In the genomic region with DNA sequence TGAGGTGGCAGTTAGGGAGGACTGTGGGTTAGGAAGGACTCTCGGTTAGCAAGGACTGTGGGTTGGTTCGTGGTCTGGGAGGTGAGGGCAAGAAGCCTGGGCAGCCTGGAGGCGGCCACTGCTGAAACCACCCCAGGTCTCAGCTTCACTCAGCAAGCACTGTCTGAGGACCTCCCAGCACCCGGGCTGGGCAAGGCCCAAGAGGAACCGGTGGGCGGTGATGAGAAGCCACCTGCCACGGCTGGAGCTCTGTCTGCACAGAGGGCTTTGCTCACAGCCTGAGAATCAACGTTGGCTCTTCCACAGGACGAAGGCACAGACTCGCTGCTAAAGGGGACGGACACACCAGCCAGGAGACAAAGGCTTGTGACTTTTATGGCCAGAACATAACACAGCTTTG, we compare ENCODE assay signal across 20 cellular contexts.
A peak's percentile ranks its signal among the peaks of the same experiment; 100 is the strongest.
DNase-seq lines count a peak whose midpoint lies in the region; ATAC-seq and TF ChIP-seq lines count a peak whose summit lies in the region.
"Had no signal": no experiment of that assay in that cellular context is flagged by ENCODE, and none has a peak within 500 bp of the region (broad histone marks: within the 10 kb centered on the region; RNA-seq: fewer than 3 reads in every experiment).

No MANE protein-coding gene starts in this region.

- H3K36me3 ChIP-seq in aorta (ENCODE audit: control insufficient read depth in 1 of 2, insufficient read depth in 2 of 2, low read length in 1 of 2) = no peaks in the 10 kb centered on the region
- H3K36me3 ChIP-seq: BLaER1 had no signal

- CTCF ChIA-PET in activated CD4-positive, alpha-beta T cell treated with anti-CD3 and anti-CD28 coated beads for 36 hours (lab: Charles Lee) = interaction anchor here (0.6 kb wide), 1 partner anchor 1670 kb away, joined by 3 read pairs; no protein-coding TSS in a partner anchor

- POLR2A ChIA-PET in activated CD4-positive, alpha-beta T cell treated with anti-CD3 and anti-CD28 coated beads for 36 hours (lab: Charles Lee) = no interaction called here

- no peaks in the 10 kb centered on the region for H3K9me3 ChIP-seq in aorta (ENCODE audit: control insufficient read depth, low read length)

- WGBS in aorta, 2 donors = 91% methylated on average over 11 of the region's 11 CpGs

- no peaks in the 10 kb centered on the region for H3K36me3 Mint-ChIP-seq in activated CD4-positive, alpha-beta T cell treated with anti-CD3 and anti-CD28 coated beads for 36 hours (ENCODE audit: low read depth)
- no peaks in the 10 kb centered on the region for H3K36me3 Mint-ChIP-seq in activated CD4-positive, alpha-beta T cell treated with anti-CD3 and anti-CD28 coated beads, Interleukin-2, amount 10 ng/mL, durations not matched to agents 24 days and 14 days (ENCODE audit: low read depth)
- no peaks in the 10 kb centered on the region for H3K36me3 Mint-ChIP-seq in natural killer cell treated with Interleukin-12 subunit alpha and Interleukin-12 subunit beta and Interleukin-15 and Interleukin-18, amount 100 ng/mL, for 72 hours
- H3K36me3 Mint-ChIP-seq in natural killer cell = no peaks in the 10 kb centered on the region
- peaks cover 6% of the 10 kb centered on the region for H3K36me3 Mint-ChIP-seq in nephron progenitor cell (ENCODE audit: low read depth)
- H3K36me3 Mint-ChIP-seq: CD4-positive, CD25-positive, alpha-beta regulatory T cell; CD8-positive, alpha-beta T cell had no signal

- no peaks in the 10 kb centered on the region for H3K9me3 Mint-ChIP-seq in activated CD4-positive, alpha-beta T cell treated with anti-CD3 and anti-CD28 coated beads for 36 hours (ENCODE audit: low read depth)
- no peaks in the 10 kb centered on the region for H3K9me3 Mint-ChIP-seq in activated CD4-positive, alpha-beta T cell treated with anti-CD3 and anti-CD28 coated beads, Interleukin-2, amount 10 ng/mL, durations not matched to agents 24 days and 14 days
- no peaks in the 10 kb centered on the region for H3K9me3 Mint-ChIP-seq in natural killer cell treated with Interleukin-12 subunit alpha and Interleukin-12 subunit beta and Interleukin-15 and Interleukin-18, amount 100 ng/mL, for 72 hours
- H3K9me3 Mint-ChIP-seq in natural killer cell (no peaks in the 10 kb centered on the region), nephron progenitor cell (peaks cover 9% of the 10 kb centered on the region)
- H3K9me3 Mint-ChIP-seq: CD8-positive, alpha-beta T cell had no signal

- H3K4me1 Mint-ChIP-seq in activated CD4-positive, alpha-beta T cell treated with anti-CD3 and anti-CD28 coated beads for 36 hours = no peaks in the 10 kb centered on the region
- H3K4me1 Mint-ChIP-seq in activated CD4-positive, alpha-beta T cell treated with anti-CD3 and anti-CD28 coated beads, Interleukin-2, amount 10 ng/mL, durations not matched to agents 24 days and 14 days = no peaks in the 10 kb centered on the region
- no peaks in the 10 kb centered on the region for H3K4me1 Mint-ChIP-seq in natural killer cell treated with Interleukin-12 subunit alpha and Interleukin-12 subunit beta and Interleukin-15 and Interleukin-18, amount 100 ng/mL, for 72 hours (ENCODE audit: low read depth in 2 of 2)
- no peaks in the 10 kb centered on the region for H3K4me1 Mint-ChIP-seq in natural killer cell
- H3K4me1 Mint-ChIP-seq in nephron progenitor cell = peaks cover 37% of the 10 kb centered on the region
- H3K4me1 Mint-ChIP-seq: B cell; CD4-positive, CD25-positive, alpha-beta regulatory T cell had no signal

- TF ChIP-seq CTCF in natural killer cell (IDR thresholded peaks at IDR 0.05) (no peak), nephron progenitor cell (IDR thresholded peaks at IDR 0.05) (no peak), GM10266 (IDR thresholded peaks at IDR 0.05; ENCODE audit: control insufficient read depth, insufficient read depth, low read depth, missing control alignments) (no peak)

- no peak for DNase-seq in activated CD4-positive, alpha-beta T cell treated with anti-CD3 and anti-CD28 coated beads for 36 hours
- DNase-seq in activated CD4-positive, alpha-beta T cell treated with anti-CD3 and anti-CD28 coated beads, Interleukin-2, amount 10 ng/mL, durations not matched to agents 24 days and 14 days = no peak
- no peak for DNase-seq in natural killer cell treated with Interleukin-12 subunit alpha and Interleukin-12 subunit beta and Interleukin-15 and Interleukin-18, amount 100 ng/mL, for 72 hours (ENCODE audit: low spot score)
- DNase-seq in natural killer cell (no peak), nephron progenitor cell (no peak), aorta (no peak), NCI-H1694 treated with DMSO at 0.1 percent for 48 hours (lab: John Stamatoyannopoulos, UW) (no peak), GM10266 (ENCODE audit: extremely low spot score) (no peak)
- DNase-seq: CD4-positive, CD25-positive, alpha-beta regulatory T cell; CD8-positive, alpha-beta T cell; DMS53; DND-41; H9 had no signal

- intact Hi-C loops in activated CD4-positive, alpha-beta T cell treated with anti-CD3 and anti-CD28 coated beads for 36 hours (cut with DNase I, micrococcal nuclease) = no loop called here
- intact Hi-C loops in activated CD4-positive, alpha-beta T cell treated with anti-CD3 and anti-CD28 coated beads, Interleukin-2, amount 10 ng/mL, durations not matched to agents 24 days and 14 days (cut with micrococcal nuclease) = no loop called here
- intact Hi-C loops in natural killer cell (cut with micrococcal nuclease) = no loop called here
- intact Hi-C loops in aorta (cut with DNase I) = no loop called here

- peak; percentile 39 for ATAC-seq in activated CD4-positive, alpha-beta T cell treated with anti-CD3 and anti-CD28 coated beads for 36 hours
- peak; percentile 46 to 59 for ATAC-seq in natural killer cell treated with Interleukin-12 subunit alpha and Interleukin-12 subunit beta and Interleukin-15 and Interleukin-18, amount 100 ng/mL, for 72 hours
- ATAC-seq in natural killer cell (no peak), aorta (ENCODE audit: low FRiP score) (peak; percentile 65)
- ATAC-seq: CD8-positive, alpha-beta T cell; GM12878; GM23338; HCT116 had no signal

- H3K27me3 ChIP-seq in aorta (ENCODE audit: control insufficient read depth in 1 of 2, insufficient read depth in 2 of 2, low read length in 1 of 2) = no peaks in the 10 kb centered on the region
- H3K27me3 ChIP-seq: BLaER1 had no signal

- H3K27ac ChIP-seq in aorta (ENCODE audit: low read depth in 1 of 2, low read length in 2 of 2) = no peak overlapping the region
- H3K27ac ChIP-seq: 22Rv1, BLaER1, C4-2B had no signal

- no peaks in the 10 kb centered on the region for H3K4me1 ChIP-seq in aorta (ENCODE audit: control insufficient read depth in 1 of 2, insufficient read depth in 2 of 2, low read length in 2 of 2)

- H3K27me3 Mint-ChIP-seq in activated CD4-positive, alpha-beta T cell treated with anti-CD3 and anti-CD28 coated beads for 36 hours = peaks cover 9% of the 10 kb centered on the region
- no peaks in the 10 kb centered on the region for H3K27me3 Mint-ChIP-seq in activated CD4-positive, alpha-beta T cell treated with anti-CD3 and anti-CD28 coated beads, Interleukin-2, amount 10 ng/mL, durations not matched to agents 24 days and 14 days
- peaks cover 0 to 11% of the 10 kb centered on the region in 2 donors for H3K27me3 Mint-ChIP-seq in natural killer cell treated with Interleukin-12 subunit alpha and Interleukin-12 subunit beta and Interleukin-15 and Interleukin-18, amount 100 ng/mL, for 72 hours
- H3K27me3 Mint-ChIP-seq in natural killer cell (ENCODE audit: low read depth in 2 of 2) = peaks cover 2 to 13% of the 10 kb centered on the region in 2 donors
- H3K27me3 Mint-ChIP-seq in nephron progenitor cell (ENCODE audit: low read depth, poor library complexity) = peaks cover 8% of the 10 kb centered on the region
- H3K27me3 Mint-ChIP-seq: B cell had no signal

- no peak overlapping the region for H3K4me3 Mint-ChIP-seq in activated CD4-positive, alpha-beta T cell treated with anti-CD3 and anti-CD28 coated beads for 36 hours
- H3K4me3 Mint-ChIP-seq in activated CD4-positive, alpha-beta T cell treated with anti-CD3 and anti-CD28 coated beads, Interleukin-2, amount 10 ng/mL, durations not matched to agents 24 days and 14 days = no peak overlapping the region
- no peak overlapping the region for H3K4me3 Mint-ChIP-seq in natural killer cell treated with Interleukin-12 subunit alpha and Interleukin-12 subunit beta and Interleukin-15 and Interleukin-18, amount 100 ng/mL, for 72 hours
- H3K4me3 Mint-ChIP-seq in natural killer cell = no peak overlapping the region
- H3K4me3 Mint-ChIP-seq in nephron progenitor cell = no peak overlapping the region
- H3K4me3 Mint-ChIP-seq: B cell; CD4-positive, CD25-positive, alpha-beta regulatory T cell; CD8-positive, alpha-beta T cell; GM23338; H9 had no signal

- H3K4me3 ChIP-seq in aorta (ENCODE audit: low read length in 2 of 2) = no peak overlapping the region
- H3K4me3 ChIP-seq: BLaER1, GM12878, GM23338 had no signal

- H3K27ac Mint-ChIP-seq in activated CD4-positive, alpha-beta T cell treated with anti-CD3 and anti-CD28 coated beads for 36 hours = no peak overlapping the region
- no peak overlapping the region for H3K27ac Mint-ChIP-seq in activated CD4-positive, alpha-beta T cell treated with anti-CD3 and anti-CD28 coated beads, Interleukin-2, amount 10 ng/mL, durations not matched to agents 24 days and 14 days
- H3K27ac Mint-ChIP-seq in natural killer cell treated with Interleukin-12 subunit alpha and Interleukin-12 subunit beta and Interleukin-15 and Interleukin-18, amount 100 ng/mL, for 72 hours = no peak overlapping the region
- H3K27ac Mint-ChIP-seq in natural killer cell (no peak overlapping the region), nephron progenitor cell (peak overlapping the region; percentile 57)
- H3K27ac Mint-ChIP-seq: B cell; CD4-positive, CD25-positive, alpha-beta regulatory T cell; CD8-positive, alpha-beta T cell; GM23338; H9 had no signal

Comparison
In these comparisons a context has a peak if more than half of its experiments do, and no peak if none do; other contexts are left out.
1. ATAC-seq: peak in activated CD4-positive, alpha-beta T cell treated with anti-CD3 and anti-CD28 coated beads for 36 hours (single experiment), natural killer cell treated with Interleukin-12 subunit alpha and Interleukin-12 subunit beta and Interleukin-15 and Interleukin-18, amount 100 ng/mL, for 72 hours (2 of 2) and aorta (single experiment); none in natural killer cell (0 of 3).